In the genomic region with DNA sequence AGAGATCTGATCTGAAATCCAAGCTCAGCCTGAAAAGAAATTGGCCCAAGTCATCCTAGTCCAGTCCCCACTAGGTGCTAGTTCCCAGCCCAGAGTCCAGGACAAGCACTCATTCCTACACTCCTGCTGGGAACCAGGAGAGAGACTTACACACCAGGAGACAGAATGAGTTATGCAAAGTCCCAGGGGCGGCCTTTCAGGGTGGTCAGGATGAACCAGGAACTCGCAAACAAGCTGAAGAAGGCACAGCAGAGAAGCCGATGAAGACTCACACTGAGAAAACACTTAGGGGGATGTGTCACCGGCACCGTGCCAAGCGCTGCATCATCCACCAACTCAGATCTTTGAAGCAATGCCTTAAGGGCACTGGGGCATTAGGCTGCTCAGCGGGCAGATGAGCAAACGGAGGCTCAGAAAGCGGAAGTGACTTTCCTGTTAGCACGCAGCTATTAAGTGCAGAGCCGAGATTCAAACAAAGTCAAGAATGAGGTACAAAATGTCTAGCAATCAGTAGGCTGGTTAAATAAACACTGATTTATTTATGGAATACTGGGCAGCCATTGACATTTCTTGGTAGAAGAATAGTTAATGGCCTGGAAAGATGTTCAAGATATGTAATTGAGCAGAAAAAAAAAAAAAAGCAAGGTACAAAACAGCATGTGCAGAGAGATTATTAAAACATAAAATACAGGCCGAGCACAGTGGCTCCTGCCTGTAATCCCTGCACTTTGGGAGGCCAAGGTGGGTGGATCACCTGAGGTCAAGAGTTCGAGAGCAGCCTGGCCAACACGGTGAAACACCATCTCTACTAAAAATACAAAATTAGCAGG, we compare ENCODE assay signal across 8 cellular contexts.
DNase-seq lines count a peak whose midpoint lies in the region; ATAC-seq and TF ChIP-seq lines count a peak whose summit lies in the region.

No MANE protein-coding gene starts in this region.

- WGBS in tibial nerve, 2 donors, result 27 to 29% methylated on average over 14 of the region's 14 CpGs

- in situ Hi-C loops in GM13977 (cut with MboI; ENCODE audit: low pct_unique_long_range_greater_than_20kb, low sequenced_read_pairs, unreplicated experiment), result no loop called here

- H3K4me3 ChIP-seq in parathyroid adenoma (ENCODE audit: low read depth, low read length) (no peak overlapping the region), tibial nerve (no peak overlapping the region)

- H3K4me1 ChIP-seq in parathyroid adenoma (no peaks in the 10 kb centered on the region), tibial nerve (peaks cover 0 to 53% (median 35%) of the 10 kb centered on the region in 4 donors)

- no peak overlapping the region for H3K9ac ChIP-seq in parathyroid adenoma

- no peak for TF ChIP-seq EP300 in tibial nerve (IDR thresholded peaks at IDR 0.05)

- H2AFZ ChIP-seq in parathyroid adenoma, result peak overlapping the region; percentile 40

- H3K27me3 ChIP-seq in parathyroid adenoma (ENCODE audit: control insufficient read depth, insufficient read depth, low read length) (no peaks in the 10 kb centered on the region), tibial nerve (no peaks in the 10 kb centered on the region)

- peak overlapping the region; percentile 37 for H3K4me2 ChIP-seq in parathyroid adenoma (ENCODE audit: low read length)

- DNase-seq in GM13977 (ENCODE audit: low spot score), result peak; percentile 69
- DNase-seq in NCI-H345 (lab: John Stamatoyannopoulos, UW), result peak; percentile 86
- peak; percentile 85 for DNase-seq in activated CD8-positive, alpha-beta memory T cell treated with anti-CD3 and anti-CD28 coated beads for 24 hours
- DNase-seq in tibial nerve (ENCODE audit: low spot score in 2 of 2), result peak in 1 of 2 donors; percentile 43
- DNase-seq in cerebellar nuclear complex (lab: John Stamatoyannopoulos, UW), result no peak

- ATAC-seq in HG02678 (IDR thresholded peaks at IDR 0.05; ENCODE audit: unreplicated experiment), result peak; percentile 86
- peak; percentile 77 for ATAC-seq in esophagus mucosa

- no peak for TF ChIP-seq POLR2A in tibial nerve (IDR thresholded peaks at IDR 0.05)

- no peak overlapping the region for H3K27ac ChIP-seq in parathyroid adenoma
- peak overlapping the region; percentile 60 to 83 (median 76) for H3K27ac ChIP-seq in tibial nerve

- no peaks in the 10 kb centered on the region for H3K9me3 ChIP-seq in parathyroid adenoma (ENCODE audit: control insufficient read depth, low read length)
- no peaks in the 10 kb centered on the region for H3K9me3 ChIP-seq in tibial nerve

- H3K79me2 ChIP-seq in parathyroid adenoma, result no peaks in the 10 kb centered on the region

- TF ChIP-seq CTCF in GM13977 (IDR thresholded peaks at IDR 0.05; ENCODE audit: extremely low read depth, insufficient read depth, missing control alignments) (no peak), parathyroid adenoma (IDR thresholded peaks at IDR 0.05) (no peak), tibial nerve (IDR thresholded peaks at IDR 0.05) (no peak)

- no peaks in the 10 kb centered on the region for H3K36me3 ChIP-seq in parathyroid adenoma (ENCODE audit: control insufficient read depth, insufficient read depth, low read length)
- no peaks in the 10 kb centered on the region for H3K36me3 ChIP-seq in tibial nerve

Comparison
In these comparisons a context has a peak if more than half of its experiments do, and no peak if none do; other contexts are left out.
1. DNase-seq: peak in GM13977 (single experiment), NCI-H345 (single experiment) and activated CD8-positive, alpha-beta memory T cell treated with anti-CD3 and anti-CD28 coated beads for 24 hours (single experiment); none in cerebellar nuclear complex (0 of 2).